ENCODE assay signal across 14 cellular contexts in the genomic region with DNA sequence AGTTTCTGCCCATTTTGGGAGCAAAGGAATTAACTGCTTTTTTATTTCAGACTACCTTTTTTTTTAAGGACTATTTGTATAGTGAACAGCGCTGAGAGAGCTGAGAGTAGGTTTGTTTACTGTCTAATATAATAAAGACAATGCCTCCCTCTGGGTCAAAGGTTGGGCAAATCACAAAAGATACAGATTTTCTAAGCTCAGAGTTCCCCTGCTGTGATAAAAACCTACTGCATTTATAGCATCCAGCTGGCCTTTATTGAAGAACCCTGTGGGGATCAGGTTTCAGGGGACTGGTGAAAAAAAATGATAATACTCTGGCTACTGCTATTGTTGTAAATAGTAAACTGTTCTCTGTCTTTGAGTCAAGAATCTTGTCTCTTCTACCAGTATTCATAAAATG. TPM values are rescaled to one million over a fixed set of nuclear protein-coding genes. Genes with fewer than 3 reads are reported as not detected.
DNase-seq lines count a peak whose midpoint lies in the region; ATAC-seq lines count a peak whose summit lies in the region.
"Had no signal": no experiment of that assay in that cellular context is flagged by ENCODE, and none has a peak within 500 bp of the region (broad histone marks: within the 10 kb centered on the region; RNA-seq: fewer than 3 reads in every experiment).

No MANE protein-coding gene starts in this region.

- DNase-seq in NCI-H146 (lab: John Stamatoyannopoulos, UW) (peak; percentile 98), NCI-H69 (lab: John Stamatoyannopoulos, UW) (peak; percentile 100), left colon (no peak)
- DNase-seq in activated effector memory CD4-positive, alpha-beta T cell treated with anti-CD3 and anti-CD28 coated beads, Interleukin-2, amount 50 U/mL, for 16 hours, result no peak
- DNase-seq in effector CD8-positive, alpha-beta T cell (lab: John Stamatoyannopoulos, UW), result no peak
- no peak for DNase-seq in activated T-cell treated with anti-CD3 and anti-CD28 coated beads, Interleukin-2, amount 50 U/mL, for 1 hour
- DNase-seq: activated CD4-positive, alpha-beta T cell treated with anti-CD3 and anti-CD28 coated beads, Interleukin-2, amount 50 U/mL, for 48 hours; Kasumi-1; naive thymus-derived CD8-positive, alpha-beta T cell; stimulated activated CD4-positive, alpha-beta T cell treated with anti-CD3 and anti-CD28 coated beads, Interleukin-1b, Interleukin-23, amount 100 ng/mL, for 48 hours; stimulated activated CD8-positive, alpha-beta memory T cell treated with anti-CD3 and anti-CD28 coated beads, Interleukin-4, amount 100 ng/mL, for 48 hours had no signal

- H3K36me3 ChIP-seq in ES-I3 (ENCODE audit: insufficient read depth, low read length), result no peaks in the 10 kb centered on the region

- 0 out of 2 replicates have a peak overlapping the region, but pooled peaks have one; percentile 1 for H3K9ac ChIP-seq in ES-I3 (ENCODE audit: low read depth, low read length)

- peak; percentile 88 for ATAC-seq in left colon
- ATAC-seq in GM19328 (IDR thresholded peaks at IDR 0.05; ENCODE audit: unreplicated experiment), result no peak
- ATAC-seq: naive thymus-derived CD8-positive, alpha-beta T cell; Right ventricle myocardium inferior had no signal

- H3K9me3 ChIP-seq in ES-I3 (ENCODE audit: control insufficient read depth, insufficient read depth, low read length), result no peaks in the 10 kb centered on the region

- peaks cover 7% of the 10 kb centered on the region; the same call in 1 of the 2 replicates for H3K4me1 ChIP-seq in ES-I3 (ENCODE audit: insufficient read depth, low read length)

- intact Hi-C loops in left colon (cut with DNase I, micrococcal nuclease), result loop anchor here in 1 of 2 donors (5.0 kb wide), 1 partner anchor 687 kb away; no protein-coding TSS in a partner anchor

RNA-seq across cellular contexts. Expression of a gene that starts 28.7 kb away (rescaled TPM):
- total RNA-seq in left colon, result 10 to 100 TPM; 22.7 to 24.2 TPM

RNA-seq across cellular contexts. Expression of a gene that starts 28.8 kb away (rescaled TPM):
- 10 to 100 TPM; 14.6 to 15.2 TPM for total RNA-seq in left colon

Comparison
In these comparisons a context has a peak if more than half of its experiments do, and no peak if none do; other contexts are left out.
1. DNase-seq: peak in NCI-H146 (single experiment) and NCI-H69 (single experiment); none in left colon (0 of 2), activated effector memory CD4-positive, alpha-beta T cell treated with anti-CD3 and anti-CD28 coated beads, Interleukin-2, amount 50 U/mL, for 16 hours (single experiment), effector CD8-positive, alpha-beta T cell (single experiment) and activated T-cell treated with anti-CD3 and anti-CD28 coated beads, Interleukin-2, amount 50 U/mL, for 1 hour (single experiment).